ENCODE assay signal across 1 cellular context in the genomic region with DNA sequence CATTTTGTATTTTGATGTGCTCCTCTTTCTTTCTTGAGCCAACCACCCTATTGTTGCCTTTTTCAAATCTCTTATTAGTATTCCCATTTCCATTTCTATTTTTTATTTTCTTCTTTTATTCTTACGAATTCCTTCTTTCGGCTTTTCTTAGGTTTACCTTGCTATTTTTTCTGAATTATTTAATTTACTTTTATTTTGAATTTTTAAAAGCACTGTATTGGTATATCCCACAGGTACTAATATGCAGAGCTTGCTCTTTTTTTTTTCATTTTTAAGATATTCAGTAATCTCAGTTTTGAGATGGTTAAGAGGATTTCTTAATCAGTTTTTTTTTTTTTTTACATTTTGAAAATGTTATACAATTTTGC.
A peak's percentile ranks its signal among the peaks of the same experiment; 100 is the strongest.
TF ChIP-seq lines count a peak whose summit lies in the region.

No MANE protein-coding gene starts in this region.

TF ChIP-seq in GM12878, 131 proteins besides CTCF, POLR2A, EP300 and RAD21 (continued from another document):
- TF ChIP-seq, protein P1, sequence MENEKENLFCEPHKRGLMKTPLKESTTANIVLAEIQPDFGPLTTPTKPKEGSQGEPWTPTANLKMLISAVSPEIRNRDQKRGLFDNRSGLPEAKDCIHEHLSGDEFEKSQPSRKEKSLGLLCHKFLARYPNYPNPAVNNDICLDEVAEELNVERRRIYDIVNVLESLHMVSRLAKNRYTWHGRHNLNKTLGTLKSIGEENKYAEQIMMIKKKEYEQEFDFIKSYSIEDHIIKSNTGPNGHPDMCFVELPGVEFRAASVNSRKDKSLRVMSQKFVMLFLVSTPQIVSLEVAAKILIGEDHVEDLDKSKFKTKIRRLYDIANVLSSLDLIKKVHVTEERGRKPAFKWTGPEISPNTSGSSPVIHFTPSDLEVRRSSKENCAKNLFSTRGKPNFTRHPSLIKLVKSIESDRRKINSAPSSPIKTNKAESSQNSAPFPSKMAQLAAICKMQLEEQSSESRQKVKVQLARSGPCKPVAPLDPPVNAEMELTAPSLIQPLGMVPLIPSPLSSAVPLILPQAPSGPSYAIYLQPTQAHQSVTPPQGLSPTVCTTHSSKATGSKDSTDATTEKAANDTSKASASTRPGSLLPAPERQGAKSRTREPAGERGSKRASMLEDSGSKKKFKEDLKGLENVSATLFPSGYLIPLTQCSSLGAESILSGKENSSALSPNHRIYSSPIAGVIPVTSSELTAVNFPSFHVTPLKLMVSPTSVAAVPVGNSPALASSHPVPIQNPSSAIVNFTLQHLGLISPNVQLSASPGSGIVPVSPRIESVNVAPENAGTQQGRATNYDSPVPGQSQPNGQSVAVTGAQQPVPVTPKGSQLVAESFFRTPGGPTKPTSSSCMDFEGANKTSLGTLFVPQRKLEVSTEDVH (IDR thresholded peaks at IDR 0.05; ENCODE audit: low read depth, partially characterized antibody) = peak; percentile 42
- TF ChIP-seq ZZZ3 (IDR thresholded peaks at IDR 0.05; ENCODE audit: control insufficient read depth, insufficient read length, low read depth) = no peak
TF ChIP-seq in GM12878: peak in this region for 1.
